Comparison of ENCODE assay signal across 9 cellular contexts in genomic region chr11:17015639-17016125, GRCh38. TPM values are rescaled to one million over a fixed set of nuclear protein-coding genes. Genes with fewer than 3 reads are reported as not detected.
A peak's percentile ranks its signal among the peaks of the same experiment; 100 is the strongest.
DNase-seq lines count a peak whose midpoint lies in the region; ATAC-seq and TF ChIP-seq lines count a peak whose summit lies in the region.
"Had no signal": no experiment of that assay in that cellular context is flagged by ENCODE, and none has a peak within 500 bp of the region (broad histone marks: within the 10 kb centered on the region; RNA-seq: fewer than 3 reads in every experiment).

No MANE protein-coding gene starts in this region.

- H3K4me2 ChIP-seq in IMR-90 (ENCODE audit: low read depth, low read length), result no peak overlapping the region

- H3K27me3 Mint-ChIP-seq in Calu3 (ENCODE audit: unreplicated experiment), result no peaks in the 10 kb centered on the region
- peaks cover 8% of the 10 kb centered on the region for H3K27me3 Mint-ChIP-seq in chondrocyte (ENCODE audit: low read depth)

- no peak overlapping the region for H2AK9ac ChIP-seq in IMR-90 (replicated peaks; ENCODE audit: low read depth, low read length, poor library complexity)

- no peak overlapping the region for H2BK120ac ChIP-seq in IMR-90 (ENCODE audit: low read depth, low read length)

- ATAC-seq in IMR-90 (ENCODE audit: low read depth), result no peak
- no peak for ATAC-seq in GM21515 (IDR thresholded peaks at IDR 0.05; ENCODE audit: unreplicated experiment)

- no peak overlapping the region for H4K8ac ChIP-seq in IMR-90 (ENCODE audit: low read depth in 2 of 2, low read length in 2 of 2)

- H3K23ac ChIP-seq in IMR-90 (ENCODE audit: low read depth, low read length), result no peak overlapping the region

- H3K36me3 ChIP-seq in IMR-90 (ENCODE audit: control insufficient read depth, insufficient read depth, low read length) (no peaks in the 10 kb centered on the region), esophagus (ENCODE audit: control insufficient read depth in 2 of 2, insufficient read depth in 2 of 2, low read length in 1 of 2) (no peaks in the 10 kb centered on the region), neuron (ENCODE audit: insufficient read depth, low read length) (peaks cover 4% of the 10 kb centered on the region)

- H4K91ac ChIP-seq in IMR-90 (ENCODE audit: insufficient read depth, low read depth, low read length), result no peak overlapping the region

- H3K27me3 ChIP-seq in IMR-90 (ENCODE audit: control insufficient read depth, insufficient read depth, low read length) (peaks cover 46% of the 10 kb centered on the region), esophagus (ENCODE audit: control insufficient read depth in 1 of 2, insufficient read depth in 2 of 2, low read length in 2 of 2) (no peaks in the 10 kb centered on the region), neuron (ENCODE audit: insufficient read depth, low read length) (no peaks in the 10 kb centered on the region)

- intact Hi-C loops in Calu3 (cut with micrococcal nuclease; ENCODE audit: unreplicated experiment), result loop anchor here (1.0 to 5.0 kb wide), 2 partner anchors 32 to 47 kb away; no protein-coding TSS in a partner anchor
- intact Hi-C loops in IMR-90 (cut with micrococcal nuclease), result loop anchor here (10.0 kb wide), 1 partner anchor 49 kb away; no protein-coding TSS in a partner anchor

- H3K9ac ChIP-seq in IMR-90 (ENCODE audit: low read depth, low read length), result no peak overlapping the region

- CTCF ChIA-PET in Calu3 (lab: Charles Lee) (interaction anchor here (0.9 to 2.2 kb wide), 7 partner anchors 29 to 70 kb away, joined by 3 to 10 read pairs (median 4); no protein-coding TSS in a partner anchor), IMR-90 (lab: Yijun Ruan, JAX) (no interaction called here)

- no peak overlapping the region for H4K5ac ChIP-seq in IMR-90 (ENCODE audit: low read depth, low read length)

- peak overlapping the region; percentile 94 for H3K4me3 Mint-ChIP-seq in Calu3 (ENCODE audit: low read depth, unreplicated experiment)
- no peak overlapping the region for H3K4me3 Mint-ChIP-seq in chondrocyte (ENCODE audit: unreplicated experiment)

- peaks cover 16% of the 10 kb centered on the region for H3K36me3 Mint-ChIP-seq in Calu3 (ENCODE audit: insufficient read depth, unreplicated experiment)
- H3K36me3 Mint-ChIP-seq in chondrocyte (ENCODE audit: low read depth), result no peaks in the 10 kb centered on the region

- POLR2A ChIA-PET in IMR-90 (lab: Charles Lee; ENCODE audit: unreplicated experiment), result no interaction called here

- H3K9me1 ChIP-seq in IMR-90 (ENCODE audit: insufficient read depth, low read length), result no peaks in the 10 kb centered on the region

- no peak overlapping the region for H3K18ac ChIP-seq in IMR-90 (ENCODE audit: low read depth, low read length)

- TF ChIP-seq CTCF in Calu3 (IDR thresholded peaks at IDR 0.05; ENCODE audit: unreplicated experiment), result no peak
- TF ChIP-seq CTCF in IMR-90 (conservative IDR thresholded peaks at IDR 0.05; ENCODE audit: low read depth, low read length), result no peak
- TF ChIP-seq CTCF in chondrocyte (IDR thresholded peaks at IDR 0.05), result no peak

- no peak overlapping the region for H3K14ac ChIP-seq in IMR-90 (replicated peaks; ENCODE audit: low read depth, low read length)

- H3K9me3 Mint-ChIP-seq in Calu3 (ENCODE audit: low read depth, unreplicated experiment) (no peaks in the 10 kb centered on the region), chondrocyte (ENCODE audit: low read depth) (no peaks in the 10 kb centered on the region)
- H3K9me3 Mint-ChIP-seq: stimulated activated naive CD8-positive, alpha-beta T cell treated with anti-CD3 and anti-CD28 coated beads, Interleukin-15, Interleukin-2, amounts not matched to agents 100 ng/mL and 50 ng/mL, for 24 hours had no signal

- no peak overlapping the region for H2BK5ac ChIP-seq in IMR-90 (ENCODE audit: low read depth, low read length, poor library complexity, severe bottlenecking)

- H3K4ac ChIP-seq in IMR-90 (ENCODE audit: low read depth, low read length), result no peak overlapping the region

- H2BK15ac ChIP-seq in IMR-90 (ENCODE audit: low read depth, low read length), result no peak overlapping the region

- H3K4me1 Mint-ChIP-seq in Calu3 (ENCODE audit: low read depth, unreplicated experiment) (peaks cover 27% of the 10 kb centered on the region), chondrocyte (ENCODE audit: low read depth) (peaks cover 4% of the 10 kb centered on the region)

- no peak for TF ChIP-seq RAD21 in IMR-90 (IDR thresholded peaks at IDR 0.05; ENCODE audit: low read length)

- H3K27ac ChIP-seq in IMR-90 (ENCODE audit: insufficient read depth, low read length), result no peak overlapping the region
- H3K27ac ChIP-seq in esophagus (ENCODE audit: low read depth in 2 of 2, low read length in 1 of 2), result peak overlapping the region; percentile 8 to 39

- H3K4me1 ChIP-seq in IMR-90 (ENCODE audit: control insufficient read depth, insufficient read depth, low read length) (no peaks in the 10 kb centered on the region), esophagus (ENCODE audit: control insufficient read depth in 2 of 2, insufficient read depth in 2 of 2, low read length in 1 of 2) (peaks cover 0 to 3% of the 10 kb centered on the region in 2 donors), neuron (ENCODE audit: insufficient read depth, low read length) (peaks cover 10% of the 10 kb centered on the region)

- TF ChIP-seq POLR2A in IMR-90 (IDR thresholded peaks at IDR 0.05; ENCODE audit: low read depth, low read length), result no peak

- WGBS in IMR-90 (ENCODE audit: extremely low coverage in 2 of 2, insufficient read length in 1 of 2), 2 experiments, result 40% methylated on average over 9 of the region's 16 CpGs; no CpG with 5 or more reads in 1 of the 2 experiments
- WGBS in esophagus, 2 donors, result 71 to 73% methylated on average over 16 of the region's 16 CpGs

- H3K9me3 ChIP-seq in IMR-90 (ENCODE audit: control insufficient read depth, insufficient read depth, low read length) (no peaks in the 10 kb centered on the region), esophagus (ENCODE audit: control insufficient read depth in 2 of 2, insufficient read depth in 1 of 2, low read depth in 1 of 2, low read length in 1 of 2) (no peaks in the 10 kb centered on the region), neuron (ENCODE audit: low read length) (no peaks in the 10 kb centered on the region)
- H3K9me3 ChIP-seq: esophagus squamous epithelium had no signal

- peak overlapping the region; percentile 89 for H3K27ac Mint-ChIP-seq in Calu3 (ENCODE audit: unreplicated experiment)
- no peak overlapping the region for H3K27ac Mint-ChIP-seq in chondrocyte (ENCODE audit: unreplicated experiment)

- H4K20me1 ChIP-seq in IMR-90 (ENCODE audit: insufficient read depth, low read length), result no peaks in the 10 kb centered on the region

- H2AK5ac ChIP-seq in IMR-90 (ENCODE audit: low read depth, low read length), result no peak overlapping the region

- no peaks in the 10 kb centered on the region for H3K79me1 ChIP-seq in IMR-90 (ENCODE audit: low read depth in 1 of 2, low read length in 2 of 2)

- dilution Hi-C loops in IMR-90 (cut with HindIII; ENCODE audit: low sequenced_read_pairs, unreplicated experiment), result no loop called here

- BruUV-seq in Calu3 (replicated peaks; lab: Mats Ljungman, UMichigan), result no TSS peak
- no TSS peak for BruUV-seq in IMR-90 (replicated peaks; lab: Mats Ljungman, UMichigan)

- H3K4me3 ChIP-seq in IMR-90 (ENCODE audit: insufficient read depth, low read depth, low read length) (no peak overlapping the region), esophagus (ENCODE audit: low read depth in 1 of 2, low read length in 2 of 2) (peak overlapping the region in 1 of 2 donors; percentile 74), neuron (ENCODE audit: low read length) (peak overlapping the region; percentile 71)

- H2AFZ ChIP-seq in IMR-90 (replicated peaks; ENCODE audit: low read length, poor library complexity) (no peak overlapping the region), neuron (ENCODE audit: low read depth, low read length) (no peak overlapping the region)

- DNase-seq in Calu3, result no peak
- peak; percentile 10 for DNase-seq in IMR-90
- DNase-seq in amniotic stem cell (lab: John Stamatoyannopoulos, UW), result no peak
- no peak for DNase-seq in chondrocyte (ENCODE audit: low spot score)
- DNase-seq: esophagus squamous epithelium had no signal

- H3K56ac ChIP-seq in IMR-90 (ENCODE audit: extremely low read depth, insufficient read depth, low read length), result no peak overlapping the region

- in situ Hi-C loops in IMR-90 (cut with MboI; ENCODE audit: low sequenced_read_pairs), result no loop called here

- no peak overlapping the region for H2BK20ac ChIP-seq in IMR-90 (ENCODE audit: low read depth, low read length)

TF ChIP-seq in IMR-90, 13 proteins besides CTCF, POLR2A, EP300 and RAD21 (continues in another document):
- TF ChIP-seq NFE2L2 (IDR thresholded peaks at IDR 0.05; ENCODE audit: low read depth, low read length), result no peak
- TF ChIP-seq CEBPB (IDR thresholded peaks at IDR 0.05; ENCODE audit: low read depth, low read length), result no peak
- TF ChIP-seq MAZ (IDR thresholded peaks at IDR 0.05; ENCODE audit: borderline replicate concordance, low read depth, low read length), result no peak
- TF ChIP-seq MXI1 (IDR thresholded peaks at IDR 0.05; ENCODE audit: borderline replicate concordance, low read depth, low read length), result no peak
- TF ChIP-seq SMC3 (IDR thresholded peaks at IDR 0.05; ENCODE audit: low read depth, low read length), result no peak
- TF ChIP-seq USF2 (IDR thresholded peaks at IDR 0.05; ENCODE audit: low read depth, low read length), result no peak
- TF ChIP-seq RFX5 (IDR thresholded peaks at IDR 0.05; ENCODE audit: low read depth, low read length), result no peak
- TF ChIP-seq MAFK (IDR thresholded peaks at IDR 0.05; ENCODE audit: low read depth, low read length), result no peak
- TF ChIP-seq FOS (IDR thresholded peaks at IDR 0.05; ENCODE audit: low read depth, low read length), result no peak

RNA-seq across cellular contexts. Expression of gene PLEKHA7, which starts 1.5 kb away (rescaled TPM):
- total RNA-seq in Calu3 (2022) (138 and 167 TPM in 2 replicates), IMR-90 (2012; rRNA removed) (not detected in 2 replicates), chondrocyte (0.92 to 6.1 TPM (median 1.8 TPM) in 3 replicates)
- polyA plus RNA-seq in IMR-90 (2012; rRNA removed) (0.10 and 0.12 TPM in 2 replicates), esophagus (10 to 100 TPM; 41.4 to 46.0 TPM)
- 0.03 TPM in 2 replicates for polyA plus RNA-seq in IMR-90 (2012; cell fraction: cytosol; rRNA removed)
- polyA plus RNA-seq in IMR-90 (2012; cell fraction: nucleus; rRNA removed; ENCODE audit: low replicate concordance), result 0.17 and 0.57 TPM in 2 replicates

Comparison
In these comparisons a context has a peak if more than half of its experiments do, and no peak if none do; other contexts are left out.
1. RNA of gene PLEKHA7, which starts 1.5 kb away (total RNA-seq): 138 to 167 TPM in Calu3; 0.92 to 6.1 TPM in chondrocyte and not detected in IMR-90; every median in the first group is over 10 times any median in the second.